ENCODE assay signal across 7 cellular contexts in genomic region chrX:141176586-141177451, GRCh38. TPM values are rescaled to one million over a fixed set of nuclear protein-coding genes. Genes with fewer than 3 reads are reported as not detected.
A peak's percentile ranks its signal among the peaks of the same experiment; 100 is the strongest.
DNase-seq lines count a peak whose midpoint lies in the region; TF ChIP-seq lines count a peak whose summit lies in the region.

Gene LDOC1, minus strand, starts transcription at chrX:141177129. Its CDS starts 108 bp downstream, at chrX:141177021.

- H3K4me3 Mint-ChIP-seq in HFFc6 (peak within 1 kb of the TSS; percentile 87), glutamatergic neuron (ENCODE audit: unreplicated experiment) (peak within 1 kb of the TSS; percentile 93), osteocyte (ENCODE audit: unreplicated experiment) (peak within 1 kb of the TSS; percentile 81)

- H3K27ac Mint-ChIP-seq in HFFc6 (peak within 1 kb of the TSS; percentile 43; the same call in 1 of the 2 replicates), glutamatergic neuron (ENCODE audit: unreplicated experiment) (peak within 1 kb of the TSS; percentile 64), osteocyte (ENCODE audit: unreplicated experiment) (peak within 1 kb of the TSS; percentile 38)

- in situ Hi-C loops in SK-MEL-5 (cut with HindIII; ENCODE audit: low pct_unique_long_range_greater_than_20kb, low sequenced_read_pairs) = no loop called here

- no peak for TF ChIP-seq CTCF in HFFc6 (IDR thresholded peaks at IDR 0.05)
- no peak for TF ChIP-seq CTCF in glutamatergic neuron (IDR thresholded peaks at IDR 0.05; ENCODE audit: partially characterized antibody, unreplicated experiment)
- no peak for TF ChIP-seq CTCF in osteocyte (IDR thresholded peaks at IDR 0.05)

- H3K36me3 Mint-ChIP-seq in HFFc6 (ENCODE audit: low read depth) (no peaks in the 10 kb centered on the region), glutamatergic neuron (ENCODE audit: unreplicated experiment) (no peaks in the 10 kb centered on the region), osteocyte (ENCODE audit: unreplicated experiment) (no peaks in the 10 kb centered on the region)

- H3K27ac ChIP-seq in substantia nigra (ENCODE audit: low read depth, low read length, poor library complexity, severe bottlenecking) = peak within 1 kb of the TSS; percentile 72

- DNase-seq in HFFc6 = peak; percentile 39
- DNase-seq in SK-MEL-5 (ENCODE audit: low read depth, low spot score) = peak; percentile 75
- DNase-seq in activated naive CD8-positive, alpha-beta T cell treated with anti-CD3 and anti-CD28 coated beads, Interleukin-2, amount 50 U/mL, for 16 hours (ENCODE audit: low read depth, low spot score) = peak; percentile 7
- peak; percentile 91 for DNase-seq in glutamatergic neuron
- DNase-seq in osteocyte (ENCODE audit: extremely low spot score, unreplicated experiment) = peak; percentile 91
- DNase-seq in substantia nigra (lab: John Stamatoyannopoulos, UW) = peak; percentile 6 to 89 (median 68)
- no peak for DNase-seq in DMS79 (lab: John Stamatoyannopoulos, UW)

- H3K9me3 Mint-ChIP-seq in HFFc6 = no peaks in the 10 kb centered on the region
- H3K9me3 Mint-ChIP-seq in glutamatergic neuron (ENCODE audit: unreplicated experiment) = peaks cover 7% of the 10 kb centered on the region
- no peaks in the 10 kb centered on the region for H3K9me3 Mint-ChIP-seq in osteocyte (ENCODE audit: unreplicated experiment)

- H3K4me1 Mint-ChIP-seq in HFFc6 (ENCODE audit: low read depth) (peaks cover 20% of the 10 kb centered on the region; the same call in 1 of the 2 replicates), glutamatergic neuron (ENCODE audit: low read depth, unreplicated experiment) (no peaks in the 10 kb centered on the region), osteocyte (ENCODE audit: unreplicated experiment) (peaks cover 6% of the 10 kb centered on the region)

- H3K27me3 Mint-ChIP-seq in HFFc6 (ENCODE audit: insufficient read depth) (peaks cover 2% of the 10 kb centered on the region), glutamatergic neuron (ENCODE audit: unreplicated experiment) (no peaks in the 10 kb centered on the region), osteocyte (ENCODE audit: unreplicated experiment) (no peaks in the 10 kb centered on the region)

RNA-seq across cellular contexts. Expression of gene LDOC1, which starts in this region (rescaled TPM):
- 10 to 100 TPM; 13.1 to 94.8 (median 17.2) TPM for total RNA-seq in HFFc6 (2021; fragmentation: NEBNext Ultra II Directional; extraction: Animal tissue kit (Norgen Biotek cat#: 25700))
- 3.4 and 5.6 TPM in 2 replicates for total RNA-seq in SK-MEL-5 (2014; rRNA removed; shearing (Covaris generic))
- 28.2 and 37.6 TPM in 2 replicates for polyA plus RNA-seq in SK-MEL-5 (2015; cell fraction: cytosol; rRNA removed)
- 13.5 and 21.1 TPM in 2 replicates for polyA plus RNA-seq in SK-MEL-5 (2015; cell fraction: nucleus; rRNA removed)
- 39.1 TPM for total RNA-seq in glutamatergic neuron (ENCODE audit: unreplicated experiment)
- total RNA-seq in osteocyte = 38.0 and 39.0 TPM in 2 replicates
